Comparison of ENCODE assay signal across 8 cellular contexts in the genomic region with DNA sequence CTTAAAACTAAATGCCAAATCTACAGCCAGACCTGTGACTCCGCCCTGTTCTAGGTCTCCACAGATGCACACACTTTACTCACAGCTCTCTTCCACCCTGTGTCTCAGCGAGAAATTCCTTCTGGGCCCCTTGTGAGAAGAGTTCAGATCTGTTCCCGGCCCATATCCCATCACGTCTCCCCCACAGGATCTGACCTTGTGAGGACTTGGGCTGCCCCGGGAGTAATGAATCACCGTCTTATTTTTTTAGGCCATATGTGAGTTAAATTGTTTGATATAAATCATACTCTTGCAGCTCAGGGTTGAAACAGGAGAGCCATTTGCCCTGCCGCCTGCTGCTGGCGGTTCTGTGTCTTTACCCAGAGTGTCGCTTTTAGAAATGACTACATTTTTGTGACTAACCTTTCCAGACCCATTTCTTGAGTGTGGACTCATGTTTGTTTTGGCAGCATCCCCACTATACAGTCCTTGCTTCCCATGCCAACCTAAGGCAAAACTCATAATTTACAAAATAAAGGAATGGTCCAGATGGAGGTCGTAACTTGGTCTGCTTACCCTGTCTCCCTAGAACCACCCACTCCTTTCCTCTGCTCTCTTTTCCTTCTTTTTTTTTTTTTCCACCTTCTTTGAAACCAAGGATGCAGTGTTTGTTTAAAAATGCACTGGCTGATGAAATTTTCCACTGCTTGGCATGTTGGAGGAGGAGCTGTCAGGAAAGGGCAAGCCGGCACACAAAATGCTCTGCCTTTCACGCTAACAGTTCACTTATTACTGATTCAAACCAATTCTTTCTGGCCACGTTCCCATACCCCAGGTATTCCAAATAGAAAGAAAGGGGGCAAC.
DNase-seq lines count a peak whose midpoint lies in the region; ATAC-seq and TF ChIP-seq lines count a peak whose summit lies in the region.

No MANE protein-coding gene starts in this region.

- no peak overlapping the region for H3K4me3 ChIP-seq in epithelial cell of proximal tubule (ENCODE audit: low read depth, low read length)
- H3K4me3 ChIP-seq in colonic mucosa, result no peak overlapping the region

- DNase-seq in COR-L47 (lab: John Stamatoyannopoulos, UW), result peak; percentile 10
- peak; percentile 96 for DNase-seq in NCI-H460 (ENCODE audit: extremely low read depth, low read depth)
- peak; percentile 50 for DNase-seq in epithelial cell of proximal tubule (ENCODE audit: low read depth)
- peak; percentile 89 for DNase-seq in osteocyte (ENCODE audit: extremely low spot score, unreplicated experiment)
- no peak for DNase-seq in colonic mucosa
- DNase-seq in posterior cingulate gyrus, result no peak
- no peak for DNase-seq in NCI-H526 (lab: John Stamatoyannopoulos, UW)

- no peak for ATAC-seq in HG02981 (IDR thresholded peaks at IDR 0.05; ENCODE audit: unreplicated experiment)

- no peaks in the 10 kb centered on the region for H3K36me3 ChIP-seq in colonic mucosa

- H3K4me3 Mint-ChIP-seq in osteocyte (ENCODE audit: unreplicated experiment), result no peak overlapping the region

- H3K36me3 Mint-ChIP-seq in osteocyte (ENCODE audit: unreplicated experiment), result no peaks in the 10 kb centered on the region

- H3K27me3 ChIP-seq in colonic mucosa, result no peaks in the 10 kb centered on the region

- H3K4me1 ChIP-seq in colonic mucosa, result no peaks in the 10 kb centered on the region

- no peaks in the 10 kb centered on the region for H3K9me3 ChIP-seq in colonic mucosa

- no peak overlapping the region for H3K27ac Mint-ChIP-seq in osteocyte (ENCODE audit: unreplicated experiment)

- H3K9ac ChIP-seq in colonic mucosa (ENCODE audit: low read depth in 2 of 2, low read length in 2 of 2), result no peak overlapping the region

- no peaks in the 10 kb centered on the region for H3K9me3 Mint-ChIP-seq in osteocyte (ENCODE audit: unreplicated experiment)

- TF ChIP-seq CTCF in epithelial cell of proximal tubule (conservative IDR thresholded peaks at IDR 0.05; ENCODE audit: low read depth, low read length), result no peak
- TF ChIP-seq CTCF in osteocyte (IDR thresholded peaks at IDR 0.05), result peak; percentile 30
- TF ChIP-seq CTCF in colonic mucosa (IDR thresholded peaks at IDR 0.05), result no peak

- no peaks in the 10 kb centered on the region for H3K27me3 Mint-ChIP-seq in osteocyte (ENCODE audit: unreplicated experiment)

- peaks cover 22% of the 10 kb centered on the region for H3K4me1 Mint-ChIP-seq in osteocyte (ENCODE audit: unreplicated experiment)

- H3K27ac ChIP-seq in colonic mucosa, result no peak overlapping the region

- intact Hi-C loops in colonic mucosa (cut with DNase I) (no loop called here), posterior cingulate gyrus (cut with DNase I) (no loop called here)

Comparison
In these comparisons a context has a peak if more than half of its experiments do, and no peak if none do; other contexts are left out.
1. DNase-seq: peak in COR-L47 (single experiment), NCI-H460 (single experiment), epithelial cell of proximal tubule (single experiment) and osteocyte (single experiment); none in colonic mucosa (single experiment), posterior cingulate gyrus (0 of 10) and NCI-H526 (0 of 2).